Comparison of ENCODE assay signal across 18 cellular contexts in genomic region chr3:157086053-157086761, GRCh38.
A peak's percentile ranks its signal among the peaks of the same experiment; 100 is the strongest.
DNase-seq lines count a peak whose midpoint lies in the region; FAIRE-seq and TF ChIP-seq lines count a peak whose summit lies in the region.
"Had no signal": no experiment of that assay in that cellular context is flagged by ENCODE, and none has a peak within 500 bp of the region (broad histone marks: within the 10 kb centered on the region; RNA-seq: fewer than 3 reads in every experiment).

No MANE protein-coding gene starts in this region.

- intact Hi-C loops in esophagus squamous epithelium (cut with DNase I): loop anchor here (10.0 kb wide), 1 partner anchor 261 kb away; the partner anchor contains the start of gene LEKR1

- no peak overlapping the region for H3K27ac ChIP-seq in CD8-positive, alpha-beta memory T cell (ENCODE audit: low read depth, low read length)
- H3K27ac ChIP-seq in esophagus squamous epithelium: peak overlapping the region in 3 of 4 donors; percentile 16 to 100 (median 96)
- H3K27ac ChIP-seq: C4-2B had no signal

- no peaks in the 10 kb centered on the region for H3K36me3 ChIP-seq in CD8-positive, alpha-beta memory T cell (ENCODE audit: insufficient read depth, low read length)
- H3K36me3 ChIP-seq in esophagus squamous epithelium: no peaks in the 10 kb centered on the region
- H3K36me3 ChIP-seq: colonic mucosa, right lobe of liver had no signal

- no peak for DNase-seq in CD8-positive, alpha-beta memory T cell
- peak; percentile 39 for DNase-seq in RCC 7860 (ENCODE audit: low spot score)
- no peak for DNase-seq in esophagus squamous epithelium (lab: John Stamatoyannopoulos, UW)
- DNase-seq in pons (ENCODE audit: low spot score): peak; percentile 53
- no peak for DNase-seq in NCI-H2227 (lab: John Stamatoyannopoulos, UW; ENCODE audit: unreplicated experiment)
- DNase-seq in GM20000 (ENCODE audit: low spot score): no peak
- no peak for DNase-seq in NCI-H1694 (lab: John Stamatoyannopoulos, UW)
- DNase-seq in NCI-H2081 (lab: John Stamatoyannopoulos, UW): no peak
- DNase-seq: activated T-cell treated with anti-CD3 and anti-CD28 coated beads, Interleukin-2, amount 50 U/mL, for 48 hours; colonic mucosa; foreskin melanocyte; NCI-H2081 treated with DMSO at 0.1 percent for 48 hours; right lobe of liver had no signal

- H3K27me3 Mint-ChIP-seq in CD8-positive, alpha-beta memory T cell: no peaks in the 10 kb centered on the region

- H3K4me3 Mint-ChIP-seq in CD8-positive, alpha-beta memory T cell: peak overlapping the region in 3 of 7 donors; percentile 38 to 95 (median 49)
- H3K4me3 Mint-ChIP-seq: GM23338 had no signal

- POLR2A ChIA-PET in CD8-positive, alpha-beta memory T cell (lab: Charles Lee): interaction anchor here (0.6 to 1.6 kb wide), 3 partner anchors 74 to 412 kb away, joined by 3 to 4 read pairs (median 4); no protein-coding TSS in a partner anchor

- peak overlapping the region in 5 of 8 donors; percentile 13 to 98 (median 65) for H3K27ac Mint-ChIP-seq in CD8-positive, alpha-beta memory T cell
- H3K27ac Mint-ChIP-seq: GM23338 had no signal

- H3K36me3 Mint-ChIP-seq in CD8-positive, alpha-beta memory T cell: peaks cover 0 to 4% (median 2%) of the 10 kb centered on the region in 3 donors

- CTCF ChIA-PET in CD8-positive, alpha-beta memory T cell (lab: Charles Lee): interaction anchor here (0.8 to 6.5 kb wide), 7 partner anchors 9 to 410 kb away, joined by 3 to 46 read pairs (median 3); partner anchors contain the start of gene TIPARP

- H3K4me1 Mint-ChIP-seq in CD8-positive, alpha-beta memory T cell: peaks cover 38 to 60% (median 60%) of the 10 kb centered on the region in 3 donors

- no peaks in the 10 kb centered on the region for H3K9me3 ChIP-seq in CD8-positive, alpha-beta memory T cell (ENCODE audit: low read length)
- H3K9me3 ChIP-seq in esophagus squamous epithelium: no peaks in the 10 kb centered on the region
- H3K9me3 ChIP-seq: colonic mucosa, right lobe of liver had no signal

- H3K27me3 ChIP-seq in CD8-positive, alpha-beta memory T cell (ENCODE audit: insufficient read depth, low read length, poor library complexity, severe bottlenecking): no peaks in the 10 kb centered on the region
- H3K27me3 ChIP-seq in esophagus squamous epithelium: no peaks in the 10 kb centered on the region
- H3K27me3 ChIP-seq: colonic mucosa, right lobe of liver had no signal

- no peak for FAIRE-seq in RCC 7860 (lab: Jason Lieb, UNC)
- FAIRE-seq: TTC549 had no signal

- 60 to 65% methylated on average over 6 of the region's 6 CpGs for WGBS in esophagus squamous epithelium, 2 donors

- no peak for TF ChIP-seq CTCF in esophagus squamous epithelium (IDR thresholded peaks at IDR 0.05)
- TF ChIP-seq CTCF in GM20000 (IDR thresholded peaks at IDR 0.05; ENCODE audit: extremely low read depth, missing control alignments): no peak

- no peak overlapping the region for H3K4me3 ChIP-seq in CD8-positive, alpha-beta memory T cell (ENCODE audit: low read length)
- no peak overlapping the region for H3K4me3 ChIP-seq in esophagus squamous epithelium
- H3K4me3 ChIP-seq: colonic mucosa, GM23338, lung, right lobe of liver had no signal

- no peaks in the 10 kb centered on the region for H3K9me3 Mint-ChIP-seq in CD8-positive, alpha-beta memory T cell
- H3K9me3 Mint-ChIP-seq: GM23338, IgD-negative memory B cell had no signal

- TF ChIP-seq POLR2A in esophagus squamous epithelium (IDR thresholded peaks at IDR 0.05): no peak

- H3K4me1 ChIP-seq in CD8-positive, alpha-beta memory T cell (ENCODE audit: insufficient read depth, low read length): peaks cover 32% of the 10 kb centered on the region
- peaks cover 20 to 72% (median 48%) of the 10 kb centered on the region in 3 donors for H3K4me1 ChIP-seq in esophagus squamous epithelium

Comparison
In these comparisons a context has a peak if more than half of its experiments do, and no peak if none do; other contexts are left out.
1. DNase-seq: peak in RCC 7860 (single experiment) and pons (single experiment); none in CD8-positive, alpha-beta memory T cell (0 of 5), esophagus squamous epithelium (single experiment), NCI-H2227 (single experiment), GM20000 (single experiment), NCI-H1694 (single experiment) and NCI-H2081 (0 of 2).